22 cellular contexts compared by ENCODE assay signal in the genomic region with DNA sequence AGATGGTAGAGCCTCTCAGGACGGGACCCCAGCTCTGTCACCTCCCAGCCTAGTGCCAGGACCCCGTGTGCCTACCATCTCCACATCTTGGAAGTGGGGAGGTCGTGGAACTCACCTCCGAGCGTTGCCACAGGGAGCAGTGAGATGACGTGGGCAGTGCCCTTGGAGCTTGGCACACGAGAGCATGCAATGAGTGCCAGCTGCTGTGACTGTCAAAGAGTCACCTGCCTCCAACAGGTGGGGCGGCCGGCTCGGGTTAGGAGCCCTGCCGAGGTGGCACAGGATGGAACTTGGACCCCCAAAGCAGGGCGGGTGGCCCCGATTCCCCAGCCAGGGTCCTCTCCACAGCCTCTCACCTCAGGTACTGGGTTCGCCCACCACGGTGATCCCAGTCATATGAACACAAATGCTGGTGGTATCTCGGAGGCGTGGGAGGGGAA. TPM values are rescaled to one million over a fixed set of nuclear protein-coding genes. Genes with fewer than 3 reads are reported as not detected.
"Had no signal": no experiment of that assay in that cellular context is flagged by ENCODE, and none has a peak within 500 bp of the region (broad histone marks: within the 10 kb centered on the region; RNA-seq: fewer than 3 reads in every experiment).

No MANE protein-coding gene starts in this region.

- H3K27me3 ChIP-seq: dorsolateral prefrontal cortex, hepatocyte, transverse colon had no signal

- H3K27ac ChIP-seq: hepatocyte, left ventricle myocardium inferior, prostate gland, transverse colon had no signal

- H3K27me3 Mint-ChIP-seq: activated CD4-positive, alpha-beta memory T cell treated with anti-CD3 and anti-CD28 coated beads for 36 hours; activated CD8-positive, alpha-beta memory T cell treated with anti-CD3 and anti-CD28 coated beads, Interleukin-2, amount 10 ng/mL, durations not matched to agents 7 days and 5 days; activated naive CD8-positive, alpha-beta T cell treated with anti-CD3 and anti-CD28 coated beads for 36 hours; natural killer cell treated with Interleukin-12 subunit alpha and Interleukin-12 subunit beta and Interleukin-15 and Interleukin-18, amount 100 ng/mL, for 72 hours had no signal

- H3K27ac Mint-ChIP-seq: activated CD4-positive, alpha-beta memory T cell treated with anti-CD3 and anti-CD28 coated beads for 36 hours; activated CD8-positive, alpha-beta memory T cell treated with anti-CD3 and anti-CD28 coated beads, Interleukin-2, amount 10 ng/mL, durations not matched to agents 7 days and 5 days; activated naive CD8-positive, alpha-beta T cell treated with anti-CD3 and anti-CD28 coated beads for 36 hours; endodermal cell; natural killer cell treated with Interleukin-12 subunit alpha and Interleukin-12 subunit beta and Interleukin-15 and Interleukin-18, amount 100 ng/mL, for 72 hours had no signal

- ATAC-seq: activated CD8-positive, alpha-beta memory T cell treated with anti-CD3 and anti-CD28 coated beads, Interleukin-2, amount 10 ng/mL, durations not matched to agents 7 days and 5 days; natural killer cell treated with Interleukin-12 subunit alpha and Interleukin-12 subunit beta and Interleukin-15 and Interleukin-18, amount 100 ng/mL, for 72 hours; sciatic nerve; SK-N-SH treated with all-trans-retinoic acid at 6 μM for 48 hours had no signal

- H3K4me2 ChIP-seq: hepatocyte had no signal

- H2AFZ ChIP-seq: hepatocyte had no signal

- H3K4me3 Mint-ChIP-seq: activated CD4-positive, alpha-beta memory T cell treated with anti-CD3 and anti-CD28 coated beads for 36 hours; activated CD8-positive, alpha-beta memory T cell treated with anti-CD3 and anti-CD28 coated beads, Interleukin-2, amount 10 ng/mL, durations not matched to agents 7 days and 5 days; activated naive CD8-positive, alpha-beta T cell treated with anti-CD3 and anti-CD28 coated beads for 36 hours; endodermal cell; natural killer cell treated with Interleukin-12 subunit alpha and Interleukin-12 subunit beta and Interleukin-15 and Interleukin-18, amount 100 ng/mL, for 72 hours had no signal

- H3K4me3 ChIP-seq: hepatocyte, left ventricle myocardium inferior, prostate gland, transverse colon had no signal

- H3K9me3 ChIP-seq: left ventricle myocardium inferior, prostate gland, transverse colon had no signal

- H3K9me3 Mint-ChIP-seq: activated CD4-positive, alpha-beta memory T cell treated with anti-CD3 and anti-CD28 coated beads for 36 hours; activated naive CD8-positive, alpha-beta T cell treated with anti-CD3 and anti-CD28 coated beads for 36 hours; endodermal cell; natural killer cell treated with Interleukin-12 subunit alpha and Interleukin-12 subunit beta and Interleukin-15 and Interleukin-18, amount 100 ng/mL, for 72 hours had no signal

- DNase-seq: activated CD4-positive, alpha-beta memory T cell treated with anti-CD3 and anti-CD28 coated beads for 36 hours; activated CD8-positive, alpha-beta memory T cell treated with anti-CD3 and anti-CD28 coated beads, Interleukin-2, amount 10 ng/mL, durations not matched to agents 7 days and 5 days; activated effector memory CD4-positive, alpha-beta T cell treated with Interleukin-2 at 50 U/mL for 16 hours; activated naive CD8-positive, alpha-beta T cell treated with anti-CD3 and anti-CD28 coated beads for 36 hours; activated T-cell treated with anti-CD3 and anti-CD28 coated beads, Interleukin-2, amount 50 U/mL, for 1 hour; endodermal cell; kidney; left ventricle myocardium inferior; mesenchymal stem cell; occipital lobe; stimulated activated CD4-positive, alpha-beta T cell treated with anti-CD3 and anti-CD28 coated beads, Interleukin-1b, Interleukin-23, amount 100 ng/mL, for 48 hours; substantia nigra; T-helper 1 cell; transverse colon had no signal

RNA-seq across cellular contexts. Expression of gene TMED6, which starts 35.0 kb away (rescaled TPM):
- total RNA-seq: epithelial cell of proximal tubule, left ventricle myocardium inferior, occipital lobe, sciatic nerve had no signal
- polyA plus RNA-seq: aorta had no signal
